Comparison of ENCODE assay signal across 14 cellular contexts in genomic region chr3:136149569-136150136, GRCh38. TPM values are rescaled to one million over a fixed set of nuclear protein-coding genes. Genes with fewer than 3 reads are reported as not detected.
DNase-seq lines count a peak whose midpoint lies in the region; ATAC-seq, FAIRE-seq and TF ChIP-seq lines count a peak whose summit lies in the region.
"Had no signal": no experiment of that assay in that cellular context is flagged by ENCODE, and none has a peak within 500 bp of the region (broad histone marks: within the 10 kb centered on the region; RNA-seq: fewer than 3 reads in every experiment).

No MANE protein-coding gene starts in this region.

- CTCF ChIA-PET in activated CD8-positive, alpha-beta T cell treated with anti-CD3 and anti-CD28 coated beads for 36 hours (lab: Charles Lee) = no interaction called here
- CTCF ChIA-PET in activated CD8-positive, alpha-beta T cell treated with anti-CD3 and anti-CD28 coated beads, Interleukin-2, amount 10 ng/mL, durations not matched to agents 7 days and 5 days (lab: Charles Lee) = interaction anchor here (1.3 kb wide), 1 partner anchor 30 kb away, joined by 3 read pairs; no protein-coding TSS in a partner anchor

- H3K27me3 ChIP-seq in bronchial epithelial cell (ENCODE audit: control insufficient read depth, insufficient read depth, low read length) = no peaks in the 10 kb centered on the region
- H3K27me3 ChIP-seq: BLaER1 treated with 17β-estradiol and CSF1 and Interleukin-3, amounts not matched to agents 10 nM and 100 nM had no signal

- peaks cover 65% of the 10 kb centered on the region for H3K4me1 Mint-ChIP-seq in activated CD8-positive, alpha-beta T cell treated with anti-CD3 and anti-CD28 coated beads for 36 hours (ENCODE audit: low read depth)
- H3K4me1 Mint-ChIP-seq in activated CD8-positive, alpha-beta T cell treated with anti-CD3 and anti-CD28 coated beads, Interleukin-2, amount 10 ng/mL, durations not matched to agents 7 days and 5 days (ENCODE audit: low read depth) = peaks cover 33% of the 10 kb centered on the region
- peaks cover 8% of the 10 kb centered on the region for H3K4me1 Mint-ChIP-seq in neural crest cell

- peak overlapping the region; percentile 68 for H3K27ac Mint-ChIP-seq in activated CD8-positive, alpha-beta T cell treated with anti-CD3 and anti-CD28 coated beads for 36 hours
- no peak overlapping the region for H3K27ac Mint-ChIP-seq in activated CD8-positive, alpha-beta T cell treated with anti-CD3 and anti-CD28 coated beads, Interleukin-2, amount 10 ng/mL, durations not matched to agents 7 days and 5 days
- H3K27ac Mint-ChIP-seq in neural crest cell (ENCODE audit: unreplicated experiment) = peak overlapping the region; percentile 3

- no peak for TF ChIP-seq CTCF in activated CD8-positive, alpha-beta T cell treated with anti-CD3 and anti-CD28 coated beads for 36 hours (IDR thresholded peaks at IDR 0.05)
- TF ChIP-seq CTCF in bronchial epithelial cell (IDR thresholded peaks at IDR 0.05; ENCODE audit: insufficient read depth, low read length, severe bottlenecking) = no peak
- no peak for TF ChIP-seq CTCF in neural crest cell (conservative IDR thresholded peaks at IDR 0.05)

- no peak for FAIRE-seq in bronchial epithelial cell (lab: Jason Lieb, UNC)

- intact Hi-C loops in activated CD8-positive, alpha-beta T cell treated with anti-CD3 and anti-CD28 coated beads for 36 hours (cut with micrococcal nuclease) = no loop called here

- peak; percentile 66 for ATAC-seq in activated CD8-positive, alpha-beta T cell treated with anti-CD3 and anti-CD28 coated beads for 36 hours
- ATAC-seq in activated CD8-positive, alpha-beta T cell treated with anti-CD3 and anti-CD28 coated beads, Interleukin-2, amount 10 ng/mL, durations not matched to agents 7 days and 5 days = no peak
- ATAC-seq: esophagus mucosa had no signal

- DNase-seq in activated CD8-positive, alpha-beta T cell treated with anti-CD3 and anti-CD28 coated beads for 36 hours = no peak
- no peak for DNase-seq in activated CD8-positive, alpha-beta T cell treated with anti-CD3 and anti-CD28 coated beads, Interleukin-2, amount 10 ng/mL, durations not matched to agents 7 days and 5 days
- DNase-seq in M059J (ENCODE audit: low read depth) (peak; percentile 73), bronchial epithelial cell (ENCODE audit: low read depth) (peak; percentile 20), neural crest cell (ENCODE audit: low read depth, low spot score) (no peak), HuH-7.5 (ENCODE audit: low spot score) (no peak), DMS114 treated with DMSO at 0.1 percent for 48 hours (lab: John Stamatoyannopoulos, UW; ENCODE audit: unreplicated experiment) (no peak), retina (no peak)
- DNase-seq: activated gamma-delta T cell treated with Interleukin-2 at 50 U/mL for 16 hours, NCI-H69, psoas muscle, T1000 had no signal

- no peak overlapping the region for H3K4me3 Mint-ChIP-seq in activated CD8-positive, alpha-beta T cell treated with anti-CD3 and anti-CD28 coated beads for 36 hours
- no peak overlapping the region for H3K4me3 Mint-ChIP-seq in activated CD8-positive, alpha-beta T cell treated with anti-CD3 and anti-CD28 coated beads, Interleukin-2, amount 10 ng/mL, durations not matched to agents 7 days and 5 days
- H3K4me3 Mint-ChIP-seq in neural crest cell = no peak overlapping the region

- no peak overlapping the region for H3K4me3 ChIP-seq in bronchial epithelial cell (ENCODE audit: low read depth, low read length)
- H3K4me3 ChIP-seq: BLaER1 treated with 17β-estradiol and CSF1 and Interleukin-3, amounts not matched to agents 10 nM and 100 nM; psoas muscle had no signal

- H3K9me3 Mint-ChIP-seq in activated CD8-positive, alpha-beta T cell treated with anti-CD3 and anti-CD28 coated beads for 36 hours = no peaks in the 10 kb centered on the region
- no peaks in the 10 kb centered on the region for H3K9me3 Mint-ChIP-seq in activated CD8-positive, alpha-beta T cell treated with anti-CD3 and anti-CD28 coated beads, Interleukin-2, amount 10 ng/mL, durations not matched to agents 7 days and 5 days (ENCODE audit: insufficient read depth)
- no peaks in the 10 kb centered on the region for H3K9me3 Mint-ChIP-seq in neural crest cell

- peaks cover 5% of the 10 kb centered on the region for H3K36me3 ChIP-seq in bronchial epithelial cell (ENCODE audit: control insufficient read depth, insufficient read depth, low read length)

- no peaks in the 10 kb centered on the region for H3K27me3 Mint-ChIP-seq in activated CD8-positive, alpha-beta T cell treated with anti-CD3 and anti-CD28 coated beads for 36 hours
- H3K27me3 Mint-ChIP-seq in activated CD8-positive, alpha-beta T cell treated with anti-CD3 and anti-CD28 coated beads, Interleukin-2, amount 10 ng/mL, durations not matched to agents 7 days and 5 days (ENCODE audit: low read depth) = no peaks in the 10 kb centered on the region
- no peaks in the 10 kb centered on the region for H3K27me3 Mint-ChIP-seq in neural crest cell (ENCODE audit: low read depth)

- H3K36me3 Mint-ChIP-seq in activated CD8-positive, alpha-beta T cell treated with anti-CD3 and anti-CD28 coated beads for 36 hours (ENCODE audit: low read depth) = peaks cover 31% of the 10 kb centered on the region
- H3K36me3 Mint-ChIP-seq in activated CD8-positive, alpha-beta T cell treated with anti-CD3 and anti-CD28 coated beads, Interleukin-2, amount 10 ng/mL, durations not matched to agents 7 days and 5 days (ENCODE audit: low read depth) = peaks cover 56% of the 10 kb centered on the region
- peaks cover 14% of the 10 kb centered on the region for H3K36me3 Mint-ChIP-seq in neural crest cell (ENCODE audit: low read depth)

- POLR2A ChIA-PET in activated CD8-positive, alpha-beta T cell treated with anti-CD3 and anti-CD28 coated beads for 36 hours (lab: Charles Lee) = no interaction called here
- POLR2A ChIA-PET in activated CD8-positive, alpha-beta T cell treated with anti-CD3 and anti-CD28 coated beads, Interleukin-2, amount 10 ng/mL, durations not matched to agents 7 days and 5 days (lab: Charles Lee) = no interaction called here

RNA-seq across cellular contexts. Expression of gene MSL2, which starts 46.5 kb away (rescaled TPM):
- total RNA-seq in activated CD8-positive, alpha-beta T cell treated with anti-CD3 and anti-CD28 coated beads for 36 hours = 10 to 100 TPM; 35.8 to 36.8 TPM
- 10 to 100 TPM; 50.7 to 54.0 TPM for total RNA-seq in activated CD8-positive, alpha-beta T cell treated with anti-CD3 and anti-CD28 coated beads, Interleukin-2, amount 10 ng/mL, durations not matched to agents 7 days and 5 days
- 17.5 and 19.2 TPM in 2 replicates for total RNA-seq in M059J (2014; rRNA removed; shearing (Covaris generic))
- total RNA-seq in bronchial epithelial cell (7.4 and 8.1 TPM in 2 replicates), neural crest cell (47.4 and 50.5 TPM in 2 replicates)

Comparison
In these comparisons a context has a peak if more than half of its experiments do, and no peak if none do; other contexts are left out.
1. DNase-seq: peak in M059J (single experiment) and bronchial epithelial cell (single experiment); none in activated CD8-positive, alpha-beta T cell treated with anti-CD3 and anti-CD28 coated beads for 36 hours (single experiment), activated CD8-positive, alpha-beta T cell treated with anti-CD3 and anti-CD28 coated beads, Interleukin-2, amount 10 ng/mL, durations not matched to agents 7 days and 5 days (single experiment), neural crest cell (single experiment), HuH-7.5 (single experiment), DMS114 treated with DMSO at 0.1 percent for 48 hours (single experiment) and retina (single experiment).